15 cellular contexts compared by ENCODE assay signal in genomic region chr22:39130892-39131855, GRCh38. TPM values are rescaled to one million over a fixed set of nuclear protein-coding genes. Genes with fewer than 3 reads are reported as not detected.
DNase-seq lines count a peak whose midpoint lies in the region; ATAC-seq and TF ChIP-seq lines count a peak whose summit lies in the region.
"Had no signal": no experiment of that assay in that cellular context is flagged by ENCODE, and none has a peak within 500 bp of the region (broad histone marks: within the 10 kb centered on the region; RNA-seq: fewer than 3 reads in every experiment).

No MANE protein-coding gene starts in this region.

- no peak overlapping the region for H2AFZ ChIP-seq in trophoblast cell (ENCODE audit: insufficient read depth, low read length, poor library complexity)

- no peak overlapping the region for H3K18ac ChIP-seq in trophoblast cell (ENCODE audit: low read length)

- peak overlapping the region; percentile 27 for H3K27ac Mint-ChIP-seq in T-helper 17 cell
- H3K27ac Mint-ChIP-seq: activated B cell treated with CpG ODN at 0.5 μM for 24 hours had no signal

- H4K8ac ChIP-seq in trophoblast cell (ENCODE audit: low read depth, low read length): peak overlapping the region; percentile 23

- peak overlapping the region; percentile 9 for H2AK5ac ChIP-seq in trophoblast cell (ENCODE audit: low read length)

- no peak overlapping the region for H3K9ac ChIP-seq in trophoblast cell (ENCODE audit: low read length)

- intact Hi-C loops in left ventricle myocardium superior (cut with micrococcal nuclease): no loop called here

- H3K36me3 ChIP-seq in trophoblast cell (ENCODE audit: control insufficient read depth in 1 of 2, insufficient read depth in 2 of 2, low read length in 2 of 2): no peaks in the 10 kb centered on the region
- H3K36me3 ChIP-seq: SJSA1 had no signal

- H3K4me3 Mint-ChIP-seq in T-helper 17 cell: no peak overlapping the region
- H3K4me3 Mint-ChIP-seq: activated B cell treated with CpG ODN at 0.5 μM for 24 hours; activated T-cell treated with anti-CD3 and anti-CD28 coated beads, Interleukin-2, amount 50 U/mL, for 4 hours had no signal

- no peaks in the 10 kb centered on the region for H3K27me3 ChIP-seq in trophoblast cell (ENCODE audit: insufficient read depth, low read length)
- H3K27me3 ChIP-seq: SJSA1 had no signal

- H4K91ac ChIP-seq in trophoblast cell (ENCODE audit: low read depth, low read length): peak overlapping the region; percentile 66

- in situ Hi-C loops in GM13976 (cut with MboI; ENCODE audit: low sequenced_read_pairs, unreplicated experiment): no loop called here

- peak; percentile 53 for DNase-seq in ELF-1 (ENCODE audit: low read depth, low spot score)
- no peak for DNase-seq in T-helper 17 cell
- no peak for DNase-seq in left ventricle myocardium superior
- DNase-seq in trophoblast cell: no peak
- DNase-seq in DMS79 (lab: John Stamatoyannopoulos, UW): no peak
- no peak for DNase-seq in DMS53 treated with DMSO at 0.1 percent for 48 hours (lab: John Stamatoyannopoulos, UW; ENCODE audit: unreplicated experiment)
- DNase-seq in GM13976 (ENCODE audit: low spot score): no peak
- DNase-seq: activated B cell treated with CpG ODN at 0.5 μM for 24 hours; activated T-cell treated with anti-CD3 and anti-CD28 coated beads, Interleukin-2, amount 50 U/mL, for 4 hours; anterior cingulate cortex; NCI-H1105; NCI-H774 had no signal

- TF ChIP-seq CTCF in GM13976 (IDR thresholded peaks at IDR 0.05; ENCODE audit: borderline replicate concordance, control extremely low read depth, extremely low read depth, insufficient read depth, missing control alignments): no peak

- H4K12ac ChIP-seq in trophoblast cell (ENCODE audit: low read depth, low read length): no peak overlapping the region

- H3K23ac ChIP-seq in trophoblast cell (ENCODE audit: low read length): no peak overlapping the region

- H3K27me3 Mint-ChIP-seq in T-helper 17 cell: no peaks in the 10 kb centered on the region
- H3K27me3 Mint-ChIP-seq: activated B cell treated with CpG ODN at 0.5 μM for 24 hours had no signal

- H3K14ac ChIP-seq in trophoblast cell (ENCODE audit: low read length): peak overlapping the region; percentile 49

- no peak overlapping the region for H3K4me3 ChIP-seq in trophoblast cell (ENCODE audit: low read depth, low read length)
- H3K4me3 ChIP-seq: SJSA1 had no signal

- peak overlapping the region; percentile 36 for H2BK120ac ChIP-seq in trophoblast cell (ENCODE audit: insufficient read depth, low read length, poor library complexity)

- H3K4me1 ChIP-seq in trophoblast cell (ENCODE audit: control insufficient read depth in 1 of 2, insufficient read depth in 2 of 2, low read length in 2 of 2): peaks cover 15 to 23% of the 10 kb centered on the region in 2 experiments
- H3K4me1 ChIP-seq: SJSA1 had no signal

- H2BK12ac ChIP-seq in trophoblast cell (ENCODE audit: low read length): peak overlapping the region; percentile 52

- no peak for ATAC-seq in T-helper 17 cell
- ATAC-seq in left ventricle myocardium superior: peak; percentile 21
- no peak for ATAC-seq in GM21576 (IDR thresholded peaks at IDR 0.05; ENCODE audit: unreplicated experiment)
- ATAC-seq: activated T-cell treated with anti-CD3 and anti-CD28 coated beads, Interleukin-2, amount 50 U/mL, for 4 hours had no signal

- peak overlapping the region; percentile 8 for H3K4me2 ChIP-seq in trophoblast cell (ENCODE audit: low read length)

- no peak overlapping the region for H3K27ac ChIP-seq in trophoblast cell (ENCODE audit: low read depth, low read length)
- H3K27ac ChIP-seq: SJSA1 had no signal

- H3K79me1 ChIP-seq in trophoblast cell (ENCODE audit: low read length): peaks cover 3% of the 10 kb centered on the region

- H3K9me3 ChIP-seq in T-helper 17 cell (ENCODE audit: control insufficient read depth, low read length, poor library complexity, severe bottlenecking) (no peaks in the 10 kb centered on the region), trophoblast cell (ENCODE audit: insufficient read depth, low read depth, low read length) (peaks cover 6% of the 10 kb centered on the region)
- H3K9me3 ChIP-seq: SJSA1 had no signal

- no peaks in the 10 kb centered on the region for H3K79me2 ChIP-seq in trophoblast cell (ENCODE audit: control insufficient read depth, insufficient read depth, low read length, poor library complexity)

- peaks cover 6% of the 10 kb centered on the region for H3K4me1 Mint-ChIP-seq in T-helper 17 cell
- H3K4me1 Mint-ChIP-seq: activated B cell treated with CpG ODN at 0.5 μM for 24 hours had no signal

- peaks cover 2% of the 10 kb centered on the region for H3K36me3 Mint-ChIP-seq in T-helper 17 cell (ENCODE audit: low read depth)

- no peak overlapping the region for H2BK5ac ChIP-seq in trophoblast cell (ENCODE audit: low read depth, low read length, poor library complexity)

- no peak overlapping the region for H3K4ac ChIP-seq in trophoblast cell (ENCODE audit: low read depth, low read length)

- no CpG with 5 or more reads among the region's 24 CpGs for WGBS in trophoblast cell (ENCODE audit: extremely low coverage, insufficient coverage, insufficient read length)

RNA-seq across cellular contexts. Expression of gene CBX7, which starts 21.3 kb away (rescaled TPM):
- total RNA-seq in T-helper 17 cell (10 to 100 TPM; 73.9 to 87.9 TPM), left ventricle myocardium superior (79.2 TPM)
- 1.8 TPM in 2 replicates for polyA plus RNA-seq in trophoblast cell (2013)

RNA-seq across cellular contexts. Expression of gene APOBEC3H, which starts 34.1 kb away (rescaled TPM):
- total RNA-seq in T-helper 17 cell (1 to 10 TPM; 1.4 to 4.4 TPM), left ventricle myocardium superior (0.40 TPM)
- polyA plus RNA-seq in trophoblast cell (2013): 0.94 and 1.1 TPM in 2 replicates
- total RNA-seq: endothelial cell of umbilical vein, SJSA1 had no signal
- polyA plus RNA-seq: endothelial cell of umbilical vein had no signal

RNA-seq across cellular contexts. Expression of gene APOBEC3G, which starts 54.1 kb away (rescaled TPM):
- total RNA-seq in T-helper 17 cell: 10 to 100 TPM; 21.5 to 24.6 TPM
- 3.9 TPM for total RNA-seq in left ventricle myocardium superior
- 1.4 and 1.8 TPM in 2 replicates for polyA plus RNA-seq in trophoblast cell (2013)
